ENCODE assay signal across 8 cellular contexts in genomic region chr14:80954771-80955299, GRCh38. TPM values are rescaled to one million over a fixed set of nuclear protein-coding genes. Genes with fewer than 3 reads are reported as not detected.
DNase-seq lines count a peak whose midpoint lies in the region; ATAC-seq and TF ChIP-seq lines count a peak whose summit lies in the region.

No MANE protein-coding gene starts in this region.

- H3K9me3 ChIP-seq in SJCRH30 (replicated peaks) (0 out of 2 replicates have a peak, but pooled peaks cover 4% of the 10 kb centered on the region), neuronal stem cell (replicated peaks in 1 of 2; ENCODE audit: control insufficient read depth in 2 of 2, insufficient read depth in 1 of 2, low read depth in 1 of 2, low read length in 2 of 2) (no peaks in the 10 kb centered on the region)

- H2BK15ac ChIP-seq in neuronal stem cell (ENCODE audit: low read length), result no peak overlapping the region

- peak overlapping the region; percentile 99 for H2AFZ ChIP-seq in neuronal stem cell (ENCODE audit: low read length)

- H3K9ac ChIP-seq in neuronal stem cell (ENCODE audit: low read depth, low read length, poor library complexity), result peak overlapping the region; percentile 53

- peak overlapping the region; percentile 49 for H3K18ac ChIP-seq in neuronal stem cell (ENCODE audit: low read length)

- H3K27ac ChIP-seq in SJCRH30, result no peak overlapping the region
- no peak overlapping the region for H3K27ac ChIP-seq in neuronal stem cell (replicated peaks; ENCODE audit: low read length)

- TF ChIP-seq CTCF in GM12875 (IDR thresholded peaks at IDR 0.05; ENCODE audit: borderline replicate concordance, insufficient read depth, low read depth, low read length), result peak; percentile 57

- no peak overlapping the region for H2BK5ac ChIP-seq in neuronal stem cell (ENCODE audit: low read length)

- no peaks in the 10 kb centered on the region for H3K36me3 ChIP-seq in SJCRH30
- H3K36me3 ChIP-seq in neuronal stem cell (replicated peaks in 1 of 2; ENCODE audit: control insufficient read depth in 2 of 2, insufficient read depth in 2 of 2, low read length in 2 of 2), result no peaks in the 10 kb centered on the region

- DNase-seq in Kasumi-1 (lab: John Stamatoyannopoulos, UW), result peak; percentile 63 to 66
- DNase-seq in SJCRH30, result peak; percentile 75 to 82
- DNase-seq in activated naive CD4-positive, alpha-beta T cell treated with Interleukin-2 at 50 U/mL for 16 hours, result peak; percentile 77
- peak; percentile 79 for DNase-seq in globus pallidus (ENCODE audit: low spot score)
- peak; percentile 72 for DNase-seq in neuronal stem cell (ENCODE audit: low spot score)
- peak; percentile 93 for DNase-seq in stromal cell of bone marrow (ENCODE audit: low read depth)

- H3K4me1 ChIP-seq in SJCRH30, result no peaks in the 10 kb centered on the region
- H3K4me1 ChIP-seq in neuronal stem cell (ENCODE audit: control insufficient read depth in 2 of 2, insufficient read depth in 1 of 2, low read depth in 1 of 2, low read length in 2 of 2), result peaks cover 0 to 3% of the 10 kb centered on the region in 2 donors

- no peak overlapping the region for H3K4me3 ChIP-seq in GM12875 (ENCODE audit: low read depth, low read length)
- peak overlapping the region; percentile 63 for H3K4me3 ChIP-seq in SJCRH30
- H3K4me3 ChIP-seq in neuronal stem cell (ENCODE audit: low read length in 2 of 2), result peak overlapping the region; percentile 48 to 81

- no peak for ATAC-seq in GM18517 (IDR thresholded peaks at IDR 0.05; ENCODE audit: unreplicated experiment)

- H3K79me1 ChIP-seq in neuronal stem cell (ENCODE audit: low read depth, low read length), result no peaks in the 10 kb centered on the region

- no peak overlapping the region for H3K4ac ChIP-seq in neuronal stem cell (ENCODE audit: low read length)

- H2AK5ac ChIP-seq in neuronal stem cell (ENCODE audit: low read depth, low read length), result no peak overlapping the region

- no peak overlapping the region for H2BK12ac ChIP-seq in neuronal stem cell (ENCODE audit: low read length)

- no peak overlapping the region for H3K14ac ChIP-seq in neuronal stem cell (ENCODE audit: low read length)

- no peak overlapping the region for H3K23ac ChIP-seq in neuronal stem cell (ENCODE audit: low read depth, low read length, poor library complexity)

- H3K4me2 ChIP-seq in neuronal stem cell (ENCODE audit: insufficient read depth, low read length, poor library complexity, severe bottlenecking), result peak overlapping the region; percentile 98

- no peak overlapping the region for H2BK120ac ChIP-seq in neuronal stem cell (ENCODE audit: low read depth, low read length)

- no CpG with 5 or more reads among the region's 28 CpGs for WGBS in neuronal stem cell (ENCODE audit: extremely low coverage in 2 of 2, insufficient read length in 2 of 2, insufficient replicate concordance in 1 of 2), 2 donors

- H4K91ac ChIP-seq in neuronal stem cell (ENCODE audit: low read depth, low read length, poor library complexity), result no peak overlapping the region

- no peak overlapping the region for H4K8ac ChIP-seq in neuronal stem cell (ENCODE audit: low read depth, low read length)

- H3K27me3 ChIP-seq in SJCRH30 (no peaks in the 10 kb centered on the region), neuronal stem cell (ENCODE audit: control insufficient read depth in 3 of 3, insufficient read depth in 3 of 3, low read depth in 1 of 3, low read length in 3 of 3) (peaks cover 0 to 41% (median 11%) of the 10 kb centered on the region in 3 experiments)

RNA-seq across cellular contexts. Expression of gene TSHR, which starts 0.6 kb away (rescaled TPM):
- 0.30 TPM in 1 of 2 replicates, not detected in the other for total RNA-seq in SJCRH30 (2014; rRNA removed; shearing (Covaris generic))
- polyA plus RNA-seq in neuronal stem cell (2013, experiment 1 of 2), result under 0.01 TPM
- polyA plus RNA-seq in neuronal stem cell (2013, experiment 2 of 2), result 0.18 TPM

RNA-seq across cellular contexts. Expression of gene CEP128, which starts 13.3 kb away (rescaled TPM):
- total RNA-seq in SJCRH30 (2014; rRNA removed; shearing (Covaris generic)), result 14.3 and 19.0 TPM in 2 replicates
- polyA plus RNA-seq in neuronal stem cell (2013, experiment 1 of 2), result 3.7 TPM
- polyA plus RNA-seq in neuronal stem cell (2013, experiment 2 of 2), result 3.9 TPM
